Comparison of ENCODE assay signal across 22 cellular contexts in the genomic region with DNA sequence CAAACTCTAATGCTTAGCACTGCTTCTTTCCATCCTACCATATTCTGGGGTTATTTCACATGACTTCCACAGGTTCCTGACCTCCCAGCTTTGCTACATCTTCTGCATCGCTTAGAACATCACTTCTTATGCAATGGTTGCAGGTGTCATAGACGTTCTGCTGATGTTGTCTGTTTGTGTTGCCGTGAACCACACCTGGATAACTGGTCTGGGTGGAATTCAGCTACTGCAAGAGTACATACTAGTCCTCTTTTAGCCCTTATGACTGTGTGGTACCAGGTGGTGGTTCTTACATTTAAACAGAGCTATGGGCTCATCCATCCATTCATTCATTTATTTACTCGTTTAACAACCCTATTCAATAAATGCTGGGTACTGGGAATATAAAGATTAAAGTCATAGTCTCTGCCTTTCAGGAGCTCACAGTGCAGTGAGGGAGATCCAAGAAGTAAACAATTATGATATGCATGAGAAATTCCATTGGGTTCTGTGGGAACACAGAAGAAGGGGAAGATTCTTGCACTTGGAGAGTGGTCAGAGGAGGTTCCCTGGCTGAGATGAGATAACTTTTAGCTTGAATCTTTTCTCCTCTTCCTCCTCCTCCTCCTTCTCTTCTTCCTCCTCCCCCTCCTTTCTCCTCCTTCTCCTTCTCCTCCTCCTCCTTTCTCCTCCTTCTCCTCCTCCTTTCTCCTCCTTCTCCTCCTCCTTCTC.
"Had no signal": no experiment of that assay in that cellular context is flagged by ENCODE, and none has a peak within 500 bp of the region (broad histone marks: within the 10 kb centered on the region; RNA-seq: fewer than 3 reads in every experiment).

No MANE protein-coding gene starts in this region.

- H2AFZ ChIP-seq: hepatocyte, parathyroid adenoma had no signal

- H3K4me1 Mint-ChIP-seq: naive B cell had no signal

- H3K4me1 ChIP-seq: left ventricle myocardium inferior, parathyroid adenoma, prostate gland, thyroid gland, upper lobe of left lung, uterus had no signal

- H3K9ac ChIP-seq: parathyroid adenoma had no signal

- H3K4me3 Mint-ChIP-seq: naive B cell, nephron progenitor cell had no signal

- H3K79me2 ChIP-seq: hepatocyte, parathyroid adenoma had no signal

- H3K27me3 ChIP-seq: dorsolateral prefrontal cortex, esophagus squamous epithelium, foreskin keratinocyte, hepatocyte, thyroid gland, upper lobe of left lung, uterus had no signal

- DNase-seq: dorsolateral prefrontal cortex; effector CD8-positive, alpha-beta T cell; esophagus squamous epithelium; foreskin keratinocyte; kidney; left cardiac atrium; left ventricle myocardium inferior; mesendoderm; naive B cell; nephron progenitor cell; retina; stimulated activated CD4-positive, alpha-beta T cell treated with anti-CD3 and anti-CD28 coated beads, Interleukin-12 subunit alpha, Interleukin-12 subunit beta, amount 100 ng/mL, for 4 hours; stimulated activated naive CD4-positive, alpha-beta T cell treated with Interleukin-2 at 50 U/mL for 16 hours; thyroid gland; upper lobe of left lung; uterus had no signal

- H3K36me3 Mint-ChIP-seq: naive B cell had no signal

- H3K36me3 ChIP-seq: esophagus squamous epithelium, left ventricle myocardium inferior, prostate gland, thyroid gland, upper lobe of left lung, uterus had no signal

- H3K4me3 ChIP-seq: coronary artery, dorsolateral prefrontal cortex, esophagus squamous epithelium, hepatocyte, left ventricle myocardium inferior, lung, prostate gland, thyroid gland, upper lobe of left lung, uterus had no signal

- H3K9me3 Mint-ChIP-seq: nephron progenitor cell had no signal

- H3K4me2 ChIP-seq: hepatocyte had no signal

- H3K9me3 ChIP-seq: esophagus squamous epithelium, left ventricle myocardium inferior, prostate gland, thyroid gland, upper lobe of left lung, uterus had no signal

- H3K27ac ChIP-seq: coronary artery, dorsolateral prefrontal cortex, epithelial cell of prostate, esophagus squamous epithelium, foreskin keratinocyte, hepatocyte, left ventricle myocardium inferior, parathyroid adenoma, prostate gland, thyroid gland, upper lobe of left lung, uterus had no signal

- H3K27ac Mint-ChIP-seq: naive B cell, nephron progenitor cell had no signal
